17 cellular contexts compared by ENCODE assay signal in genomic region chr11:94117871-94118270, GRCh38. TPM values are rescaled to one million over a fixed set of nuclear protein-coding genes. Genes with fewer than 3 reads are reported as not detected.
DNase-seq lines count a peak whose midpoint lies in the region; ATAC-seq and TF ChIP-seq lines count a peak whose summit lies in the region.
"Had no signal": no experiment of that assay in that cellular context is flagged by ENCODE, and none has a peak within 500 bp of the region (broad histone marks: within the 10 kb centered on the region; RNA-seq: fewer than 3 reads in every experiment).

No MANE protein-coding gene starts in this region.

- intact Hi-C loops in PC-3 (cut with micrococcal nuclease): no loop called here

- peak; percentile 58 for DNase-seq in HCEC 1CT
- peak; percentile 60 for DNase-seq in PC-3
- peak; percentile 15 for DNase-seq in fibroblast of gingiva (ENCODE audit: low read depth)
- no peak for DNase-seq in right atrium auricular region (ENCODE audit: low spot score)
- DNase-seq in NCI-H69 (lab: John Stamatoyannopoulos, UW): no peak
- DNase-seq: ACHN; CD4-positive, CD25-positive, alpha-beta regulatory T cell; DMS53; NCI-H1105; NCI-H187; NCI-H345; NCI-H526 treated with DMSO at 0.1 percent for 48 hours; SIG-M5 had no signal

- ATAC-seq in PC-3: peak; percentile 42; the same call in 1 of the 2 replicates
- ATAC-seq in HG03280 (IDR thresholded peaks at IDR 0.05; ENCODE audit: unreplicated experiment): no peak
- no peak for ATAC-seq in HG03439 (IDR thresholded peaks at IDR 0.05; ENCODE audit: unreplicated experiment)
- ATAC-seq: GM23338 had no signal

- H3K36me3 ChIP-seq in PC-3 (ENCODE audit: low read depth, low read length) (no peaks in the 10 kb centered on the region), right atrium auricular region (no peaks in the 10 kb centered on the region)

- H3F3A ChIP-seq in PC-3 (ENCODE audit: low read length, unreplicated experiment): no peaks in the 10 kb centered on the region

- H3K27ac ChIP-seq in PC-3 (ENCODE audit: low read length) (no peak overlapping the region), right atrium auricular region (no peak overlapping the region)
- H3K27ac ChIP-seq: KMS-11 had no signal

- POLR2A ChIA-PET in PC-3 (lab: Charles Lee; ENCODE audit: unreplicated experiment): no interaction called here

- no peaks in the 10 kb centered on the region for H3K79me2 ChIP-seq in PC-3 (ENCODE audit: low read length)

- H3K4me2 ChIP-seq in PC-3 (ENCODE audit: low read length): no peak overlapping the region
- H3K4me2 ChIP-seq: KMS-11 had no signal

- H3K4me1 ChIP-seq in PC-3 (ENCODE audit: insufficient read depth, low read length): peaks cover 21% of the 10 kb centered on the region
- no peaks in the 10 kb centered on the region for H3K4me1 ChIP-seq in right atrium auricular region

- H3K9me3 ChIP-seq in PC-3 (ENCODE audit: low read length) (no peaks in the 10 kb centered on the region), right atrium auricular region (no peaks in the 10 kb centered on the region)

- CTCF ChIA-PET in PC-3 (lab: Charles Lee): no interaction called here

- no peak overlapping the region for H3K4me3 ChIP-seq in PC-3 (ENCODE audit: low read length)
- no peak overlapping the region for H3K4me3 ChIP-seq in right atrium auricular region
- H3K4me3 ChIP-seq: GM23338 had no signal

- no peaks in the 10 kb centered on the region for H4K20me1 ChIP-seq in PC-3 (ENCODE audit: low read length)

- no peak overlapping the region for H3K9ac ChIP-seq in PC-3 (ENCODE audit: low read length)
- H3K9ac ChIP-seq: KMS-11 had no signal

- BruUV-seq in PC-3 (replicated peaks; lab: Mats Ljungman, UMichigan): no TSS peak

- H2AFZ ChIP-seq in PC-3 (ENCODE audit: low read length): no peak overlapping the region
- H2AFZ ChIP-seq: GM23338 had no signal

- H3K27me3 ChIP-seq in PC-3 (ENCODE audit: low read length): no peaks in the 10 kb centered on the region
- no peaks in the 10 kb centered on the region for H3K27me3 ChIP-seq in right atrium auricular region

- no peak for TF ChIP-seq CTCF in PC-3 (conservative IDR thresholded peaks at IDR 0.05; ENCODE audit: low read depth, low read length)
- TF ChIP-seq CTCF in right atrium auricular region (IDR thresholded peaks at IDR 0.05): no peak

- 0 out of 2 replicates have a peak, but pooled peaks cover 3% of the 10 kb centered on the region for H3K9me2 ChIP-seq in PC-3 (replicated peaks; ENCODE audit: low read length)

RNA-seq across cellular contexts. Expression of gene PANX1, which starts 10.8 kb away (rescaled TPM):
- total RNA-seq in PC-3 (2014; rRNA removed): 62.9 and 67.7 TPM in 2 replicates
- 10 to 100 TPM; 12.3 to 15.7 TPM for total RNA-seq in right atrium auricular region

Comparison
In these comparisons a context has a peak if more than half of its experiments do, and no peak if none do; other contexts are left out.
1. DNase-seq: peak in HCEC 1CT (single experiment), PC-3 (single experiment) and fibroblast of gingiva (single experiment); none in right atrium auricular region (single experiment) and NCI-H69 (single experiment).